ENCODE assay signal across 8 cellular contexts in the genomic region with DNA sequence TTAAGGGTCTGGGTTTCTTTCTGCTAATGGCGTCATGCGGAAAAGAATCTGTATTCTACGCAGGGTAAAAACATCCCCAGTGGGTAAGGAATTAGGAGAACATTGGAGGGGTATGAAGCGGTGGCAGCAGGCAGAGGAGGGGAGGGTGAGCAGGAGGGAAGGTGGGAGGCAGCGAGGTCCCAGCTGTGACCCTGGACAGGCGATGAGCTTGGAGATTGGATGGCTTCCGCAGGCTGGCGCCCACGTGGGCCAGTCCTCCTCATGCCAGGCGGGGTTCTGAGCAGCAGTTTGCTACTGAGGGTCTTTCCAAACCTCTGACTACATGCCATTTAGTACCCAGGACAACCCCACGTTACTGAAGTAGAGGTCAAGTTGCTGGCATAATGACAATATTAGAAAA.
"Had no signal": no experiment of that assay in that cellular context is flagged by ENCODE, and none has a peak within 500 bp of the region (broad histone marks: within the 10 kb centered on the region; RNA-seq: fewer than 3 reads in every experiment).

No MANE protein-coding gene starts in this region.

- H3K4me3 Mint-ChIP-seq: GM23338, H9, HFFc6 had no signal

- DNase-seq: GM23248, GOT3, H7, H9, HCEC 1CT, HFFc6 had no signal

- H3K9ac ChIP-seq: GM23248 had no signal

- H3K4me3 ChIP-seq: GM23248, GM23338, HAP-1 had no signal

- H3K4me2 ChIP-seq: GM23338 had no signal

- H3K4me1 ChIP-seq: HAP-1 had no signal

- H3K27ac ChIP-seq: GM23248 had no signal

- H3K9me3 ChIP-seq: HAP-1 had no signal

- H3K27ac Mint-ChIP-seq: GM23338, H9, HFFc6 had no signal

- H3K9me3 Mint-ChIP-seq: GM23338, H9 had no signal

- H2AFZ ChIP-seq: GM23248, GM23338 had no signal

- H3K36me3 ChIP-seq: HAP-1 had no signal
